9 cellular contexts compared by ENCODE assay signal in the genomic region with DNA sequence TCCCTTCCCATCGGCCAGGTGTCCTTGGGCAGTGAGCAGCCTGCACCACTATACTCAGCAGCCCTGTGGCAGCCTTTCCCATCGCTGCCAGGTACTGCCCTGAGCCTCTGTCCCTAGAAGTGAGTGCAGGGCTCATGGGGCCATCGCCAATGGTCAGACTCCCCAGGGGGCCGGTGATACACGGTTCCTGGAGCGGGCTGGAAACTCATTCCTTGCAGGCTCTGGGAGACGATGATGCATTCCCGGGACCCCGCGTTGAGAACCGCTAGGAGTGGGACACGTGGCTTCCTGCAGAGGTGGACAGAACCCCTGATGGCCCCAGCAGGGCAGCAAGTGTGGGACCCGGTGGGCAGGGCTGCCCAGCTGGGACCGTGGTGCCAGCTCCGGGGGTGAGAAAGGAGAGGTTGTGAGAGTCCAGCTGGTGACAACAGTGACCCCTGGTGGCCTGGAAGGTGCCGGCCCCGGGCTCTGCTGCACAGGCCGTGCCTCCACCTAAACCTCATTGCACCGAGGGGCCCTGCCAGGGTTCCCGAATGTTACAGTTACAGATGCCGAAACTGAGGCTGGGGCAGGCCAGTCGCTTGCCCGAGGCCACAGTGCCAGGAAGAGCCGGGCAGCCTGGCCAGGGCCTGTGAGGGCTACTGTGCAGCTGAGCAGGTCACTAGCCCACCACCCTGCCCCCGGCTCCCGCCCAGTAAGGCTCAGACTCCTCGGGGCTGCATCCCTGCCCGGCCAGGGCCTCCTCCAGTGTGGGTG. TPM values are rescaled to one million over a fixed set of nuclear protein-coding genes. Genes with fewer than 3 reads are reported as not detected.
DNase-seq lines count a peak whose midpoint lies in the region; ATAC-seq, FAIRE-seq and TF ChIP-seq lines count a peak whose summit lies in the region.
"Had no signal": no experiment of that assay in that cellular context is flagged by ENCODE, and none has a peak within 500 bp of the region (broad histone marks: within the 10 kb centered on the region; RNA-seq: fewer than 3 reads in every experiment).

No MANE protein-coding gene starts in this region.

- FAIRE-seq in frontal cortex (lab: Jason Lieb, UNC) (no peak), pancreas (lab: Jason Lieb, UNC) (no peak)
- FAIRE-seq: A204.1 had no signal

- DNase-seq in DMS153 treated with DMSO at 0.1 percent for 48 hours (lab: John Stamatoyannopoulos, UW; ENCODE audit: unreplicated experiment) (peak; percentile 16), DMS153 (lab: John Stamatoyannopoulos, UW) (no peak), RWPE1 (ENCODE audit: low spot score) (peak; percentile 55), activated gamma-delta T cell (lab: John Stamatoyannopoulos, UW) (peak; percentile 24), frontal cortex (ENCODE audit: low spot score in 2 of 2) (peak; percentile 89 to 91), pancreas (peak in 5 of 6 donors; percentile 61 to 89 (median 78)), upper lobe of right lung (peak; percentile 83)

- no peaks in the 10 kb centered on the region for H3K27me3 ChIP-seq in pancreas
- H3K27me3 ChIP-seq in upper lobe of right lung = no peaks in the 10 kb centered on the region

- intact Hi-C loops in pancreas (cut with DNase I) (loop anchor here in 2 of 3 donors (2.0 to 5.0 kb wide), 2 partner anchors 106 to 109 kb away; no protein-coding TSS in a partner anchor), upper lobe of right lung (cut with DNase I) (loop anchor here (5.0 kb wide), 1 partner anchor 106 kb away; no protein-coding TSS in a partner anchor)

- peak; percentile 66 for ATAC-seq in HG03432 (IDR thresholded peaks at IDR 0.05; ENCODE audit: unreplicated experiment)
- peak; percentile 67 to 87 (median 81) for ATAC-seq in pancreas
- peak; percentile 71 for ATAC-seq in upper lobe of right lung

- H3K9me3 ChIP-seq in pancreas = no peaks in the 10 kb centered on the region
- H3K9me3 ChIP-seq in upper lobe of right lung = no peaks in the 10 kb centered on the region

- H3K4me1 ChIP-seq in pancreas (no peaks in the 10 kb centered on the region), upper lobe of right lung (no peaks in the 10 kb centered on the region)

- H3K27ac ChIP-seq in RWPE1 (peak overlapping the region; percentile 96), pancreas (no peak overlapping the region), upper lobe of right lung (no peak overlapping the region)

- POLR2A ChIA-PET in RWPE1 (lab: Yijun Ruan, JAX; ENCODE audit: low non-redundant PET) = no interaction called here

- CTCF ChIA-PET in RWPE1 (lab: Yijun Ruan, JAX) = interaction anchor here (0.6 to 2.2 kb wide), 9 partner anchors 11 to 108 kb away, joined by 3 to 10 read pairs (median 3); no protein-coding TSS in a partner anchor

- H3K36me3 ChIP-seq in pancreas = no peaks in the 10 kb centered on the region
- H3K36me3 ChIP-seq in upper lobe of right lung = no peaks in the 10 kb centered on the region

- TF ChIP-seq CTCF in RWPE1 (conservative IDR thresholded peaks at IDR 0.05; ENCODE audit: low read depth) (peak; percentile 58), pancreas (IDR thresholded peaks at IDR 0.05) (peak; percentile 64 to 83 (median 74)), upper lobe of right lung (IDR thresholded peaks at IDR 0.05) (peak; percentile 81)

- H3K4me3 ChIP-seq in pancreas (no peak overlapping the region), upper lobe of right lung (no peak overlapping the region)

- WGBS in pancreas, 2 donors = 59 to 61% methylated on average over 26 to 28 of the region's 28 CpGs

RNA-seq across cellular contexts. Expression of gene FBRSL1, which starts 33.8 kb away (rescaled TPM):
- total RNA-seq in frontal cortex = 4.1 TPM
- 10 to 100 TPM; 31.1 to 55.8 (median 43.1) TPM for total RNA-seq in pancreas
- polyA plus RNA-seq in pancreas = 10 to 100 TPM; 45.1 to 62.5 TPM
- 49.5 TPM for total RNA-seq in upper lobe of right lung
